ENCODE assay signal across 8 cellular contexts in genomic region chr12:122526683-122527477, GRCh38. TPM values are rescaled to one million over a fixed set of nuclear protein-coding genes. Genes with fewer than 3 reads are reported as not detected.
DNase-seq lines count a peak whose midpoint lies in the region; ATAC-seq and TF ChIP-seq lines count a peak whose summit lies in the region.

TSS of gene KNTC1 (plus strand) at chr12:122527249. CDS start at chr12:122530064, 2,815 bp downstream.
TSS of gene RSRC2 (minus strand) at chr12:122526936. CDS start at chr12:122526853, 83 bp downstream.

- no peaks in the 10 kb centered on the region for H3K9me3 Mint-ChIP-seq in CD4-positive, CD25-positive, alpha-beta regulatory T cell

- H3K9me3 ChIP-seq in CD4-positive, CD25-positive, alpha-beta regulatory T cell (ENCODE audit: control insufficient read depth in 2 of 2, low read length in 2 of 2): no peaks in the 10 kb centered on the region
- H3K9me3 ChIP-seq in duodenal mucosa (ENCODE audit: control insufficient read depth in 1 of 2, low read length in 2 of 2) (no peaks in the 10 kb centered on the region), liver (ENCODE audit: control insufficient read depth in 4 of 4, low read length in 3 of 4) (no peaks in the 10 kb centered on the region)

- H3K4me1 Mint-ChIP-seq in CD4-positive, CD25-positive, alpha-beta regulatory T cell: peaks cover 11 to 35% (median 27%) of the 10 kb centered on the region in 4 donors

- peaks cover 48% of the 10 kb centered on the region for H3K4me1 ChIP-seq in CD4-positive, CD25-positive, alpha-beta regulatory T cell (ENCODE audit: control insufficient read depth, insufficient read depth, low read length, poor library complexity, severe bottlenecking)
- peaks cover 33 to 38% of the 10 kb centered on the region in 2 donors for H3K4me1 ChIP-seq in duodenal mucosa (ENCODE audit: control insufficient read depth in 1 of 2, insufficient read depth in 2 of 2, low read length in 2 of 2)
- peaks cover 0 to 38% (median 29%) of the 10 kb centered on the region in 4 donors for H3K4me1 ChIP-seq in liver (ENCODE audit: control insufficient read depth in 4 of 4, insufficient read depth in 4 of 4, low read length in 3 of 4)

- peak in 1 of 2 donors; percentile 30 for TF ChIP-seq RAD21 in liver (IDR thresholded peaks at IDR 0.05)

- H3K27me3 ChIP-seq in CD4-positive, CD25-positive, alpha-beta regulatory T cell (ENCODE audit: control insufficient read depth, insufficient read depth, low read length): no peaks in the 10 kb centered on the region
- H3K27me3 ChIP-seq in duodenal mucosa (ENCODE audit: control insufficient read depth in 1 of 2, insufficient read depth in 2 of 2, low read length in 2 of 2): no peaks in the 10 kb centered on the region
- H3K27me3 ChIP-seq in liver (ENCODE audit: control insufficient read depth in 4 of 4, insufficient read depth in 4 of 4, low read length in 3 of 4): no peaks in the 10 kb centered on the region

- ATAC-seq in CD4-positive, CD25-positive, alpha-beta regulatory T cell (ENCODE audit: low read depth in 2 of 2): peak; percentile 88 to 92
- ATAC-seq in GM19438 (IDR thresholded peaks at IDR 0.05; ENCODE audit: low read depth, unreplicated experiment) (peak; percentile 93), HG03571 (IDR thresholded peaks at IDR 0.05; ENCODE audit: unreplicated experiment) (peak; percentile 90)

- peak within 1 kb of the TSS; percentile 100 for H3K4me3 ChIP-seq in CD4-positive, CD25-positive, alpha-beta regulatory T cell (ENCODE audit: low read depth, low read length)
- H3K4me3 ChIP-seq in duodenal mucosa (ENCODE audit: low read depth in 1 of 2, low read length in 2 of 2) (peak within 1 kb of the TSS; percentile 94 to 100), liver (ENCODE audit: low read depth in 1 of 3, low read length in 3 of 3) (peak within 1 kb of the TSS; percentile 77 to 89 (median 84))

- H3K36me3 ChIP-seq in CD4-positive, CD25-positive, alpha-beta regulatory T cell (ENCODE audit: control insufficient read depth, insufficient read depth, low read length): peaks cover 18% of the 10 kb centered on the region
- H3K36me3 ChIP-seq in duodenal mucosa (ENCODE audit: control insufficient read depth in 1 of 2, insufficient read depth in 2 of 2, low read length in 2 of 2) (peaks cover 6 to 9% of the 10 kb centered on the region in 2 donors), liver (ENCODE audit: control insufficient read depth in 4 of 4, insufficient read depth in 3 of 4, low read depth in 1 of 4, low read length in 3 of 4) (peaks cover 0 to 5% (median 3%) of the 10 kb centered on the region in 4 donors)

- H3K36me3 Mint-ChIP-seq in CD4-positive, CD25-positive, alpha-beta regulatory T cell: peaks cover 19% of the 10 kb centered on the region

- no peak for TF ChIP-seq CTCF in liver (IDR thresholded peaks at IDR 0.05; ENCODE audit: low read depth, low read length, missing input control)

- peak; percentile 98 to 100 (median 99) for DNase-seq in CD4-positive, CD25-positive, alpha-beta regulatory T cell
- peak; percentile 100 for DNase-seq in NCI-H82 (lab: John Stamatoyannopoulos, UW)
- peak; percentile 98 for DNase-seq in activated CD4-positive, alpha-beta T cell treated with anti-CD3 and anti-CD28 coated beads, Interleukin-2, amount 50 U/mL, for 48 hours
- DNase-seq in stimulated activated CD4-positive, alpha-beta T cell treated with anti-CD3 and anti-CD28 coated beads, Interleukin-4, amount 100 ng/mL, for 24 hours: peak; percentile 99

- no peak within 1 kb of the TSS for H3K4me3 Mint-ChIP-seq in CD4-positive, CD25-positive, alpha-beta regulatory T cell

- peak within 1 kb of the TSS; percentile 96 to 100 for H3K9ac ChIP-seq in duodenal mucosa (ENCODE audit: low read depth in 1 of 2, low read length in 2 of 2)
- H3K9ac ChIP-seq in liver (ENCODE audit: low read depth in 1 of 2, low read length in 2 of 2): peak within 1 kb of the TSS; percentile 95

- peak within 1 kb of the TSS; percentile 99 for H3K27ac ChIP-seq in CD4-positive, CD25-positive, alpha-beta regulatory T cell (ENCODE audit: insufficient read depth, low read length, poor library complexity, severe bottlenecking)
- H3K27ac ChIP-seq in duodenal mucosa (ENCODE audit: low read depth, low read length) (peak within 1 kb of the TSS; percentile 98), liver (ENCODE audit: low read depth in 1 of 2, low read length in 2 of 2) (peak within 1 kb of the TSS; percentile 94 to 98)

- H3K27me3 Mint-ChIP-seq in CD4-positive, CD25-positive, alpha-beta regulatory T cell: no peaks in the 10 kb centered on the region

- H3K27ac Mint-ChIP-seq in CD4-positive, CD25-positive, alpha-beta regulatory T cell: no peak within 1 kb of the TSS

- WGBS in liver: under 1% methylated on average over 51 of the region's 51 CpGs

TF ChIP-seq in liver, 16 proteins besides CTCF, POLR2A, EP300 and RAD21:
- peak; percentile 7 for TF ChIP-seq FOXA2 (IDR thresholded peaks at IDR 0.05)
- peak; percentile 35 to 51 for TF ChIP-seq JUND (IDR thresholded peaks at IDR 0.05)
- TF ChIP-seq SP1 (IDR thresholded peaks at IDR 0.05): peak; percentile 91
- TF ChIP-seq GABPA (IDR thresholded peaks at IDR 0.05 in 1 of 2, conservative IDR thresholded peaks at IDR 0.05 in 1 of 2): peak; percentile 90 to 96
- TF ChIP-seq TAF1 (conservative IDR thresholded peaks at IDR 0.05): peak; percentile 99
- TF ChIP-seq EGR1 (IDR thresholded peaks at IDR 0.05; ENCODE audit: low read depth in 2 of 2): peak; percentile 93 to 98
- no peak for TF ChIP-seq NR2F2 (IDR thresholded peaks at IDR 0.05)
- peak in 1 of 2 donors; percentile 49 for TF ChIP-seq RXRA (IDR thresholded peaks at IDR 0.05)
- TF ChIP-seq MAX (IDR thresholded peaks at IDR 0.05): peak; percentile 83
- TF ChIP-seq REST (IDR thresholded peaks at IDR 0.05): peak; percentile 96
- TF ChIP-seq ATF3 (IDR thresholded peaks at IDR 0.05): no peak
- TF ChIP-seq YY1 (IDR thresholded peaks at IDR 0.05): peak; percentile 100
- TF ChIP-seq HNF4A (conservative IDR thresholded peaks at IDR 0.05): peak; percentile 25 to 32
- TF ChIP-seq ZBTB33 (IDR thresholded peaks at IDR 0.05): peak; percentile 97
- no peak for TF ChIP-seq HNF4G (IDR thresholded peaks at IDR 0.05)
- peak; percentile 15 for TF ChIP-seq FOXA1 (IDR thresholded peaks at IDR 0.05)

RNA-seq across cellular contexts. Expression of gene KNTC1, which starts in this region (rescaled TPM):
- total RNA-seq in CD4-positive, CD25-positive, alpha-beta regulatory T cell: 27.8 TPM
- polyA plus RNA-seq in CD4-positive, CD25-positive, alpha-beta regulatory T cell: 1 to 10 TPM; 2.1 to 8.0 (median 3.3) TPM
- total RNA-seq in liver: 10 to 100 TPM in 1 of 2 donors, 1 to 10 TPM in 1; 5.6 to 34.7 TPM
- polyA plus RNA-seq in liver: 1 to 10 TPM; 1.3 to 2.5 TPM

RNA-seq across cellular contexts. Expression of gene RSRC2, which starts in this region (rescaled TPM):
- total RNA-seq in CD4-positive, CD25-positive, alpha-beta regulatory T cell: 293 TPM
- polyA plus RNA-seq in CD4-positive, CD25-positive, alpha-beta regulatory T cell: 10 to 100 TPM; 28.3 to 37.5 (median 32.2) TPM
- total RNA-seq in liver: 10 to 100 TPM; 22.4 to 31.4 TPM
- polyA plus RNA-seq in liver: 10 to 100 TPM; 15.5 to 29.0 TPM

Comparison
In these comparisons a context has a peak if more than half of its experiments do, and no peak if none do; other contexts are left out.
1. Peak in every context shown above with its lines: DNase-seq, ATAC-seq, H3K4me3 ChIP-seq and H3K27ac ChIP-seq.